1 cellular context compared by ENCODE assay signal in genomic region chr4:17323619-17324400, GRCh38.
TF ChIP-seq lines count a peak whose summit lies in the region.

No MANE protein-coding gene starts in this region.

TF ChIP-seq in IMR-90, 13 proteins besides CTCF, POLR2A, EP300 and RAD21:
- TF ChIP-seq CHD1 (IDR thresholded peaks at IDR 0.05; ENCODE audit: low read depth, low read length), result no peak
- TF ChIP-seq USF2 (IDR thresholded peaks at IDR 0.05; ENCODE audit: low read depth, low read length), result no peak
- no peak for TF ChIP-seq CEBPB (IDR thresholded peaks at IDR 0.05; ENCODE audit: low read depth, low read length)
- no peak for TF ChIP-seq MXI1 (IDR thresholded peaks at IDR 0.05; ENCODE audit: borderline replicate concordance, low read depth, low read length)
- no peak for TF ChIP-seq MAZ (IDR thresholded peaks at IDR 0.05; ENCODE audit: borderline replicate concordance, low read depth, low read length)
- no peak for TF ChIP-seq SMC3 (IDR thresholded peaks at IDR 0.05; ENCODE audit: low read depth, low read length)
- TF ChIP-seq FOS (IDR thresholded peaks at IDR 0.05; ENCODE audit: low read depth, low read length), result no peak
- TF ChIP-seq NFE2L2 (IDR thresholded peaks at IDR 0.05; ENCODE audit: low read depth, low read length), result no peak
- TF ChIP-seq ELK1 (IDR thresholded peaks at IDR 0.05; ENCODE audit: borderline replicate concordance, low read depth, low read length), result no peak
- no peak for TF ChIP-seq MAFK (IDR thresholded peaks at IDR 0.05; ENCODE audit: low read depth, low read length)
- no peak for TF ChIP-seq RFX5 (IDR thresholded peaks at IDR 0.05; ENCODE audit: low read depth, low read length)
- TF ChIP-seq RCOR1 (IDR thresholded peaks at IDR 0.05; ENCODE audit: insufficient replicate concordance, low read length), result no peak
- TF ChIP-seq BHLHE40 (IDR thresholded peaks at IDR 0.05; ENCODE audit: low read depth, low read length), result no peak
